25 cellular contexts compared by ENCODE assay signal in genomic region chr20:10843161-10843711, GRCh38.
"Had no signal": no experiment of that assay in that cellular context is flagged by ENCODE, and none has a peak within 500 bp of the region (broad histone marks: within the 10 kb centered on the region; RNA-seq: fewer than 3 reads in every experiment).

No MANE protein-coding gene starts in this region.

- H2AFZ ChIP-seq: neural progenitor cell had no signal

- H3K27me3 ChIP-seq: ascending aorta, brain microvascular endothelial cell, heart right ventricle, neural progenitor cell, ovary, vagina had no signal

- H3K4me3 ChIP-seq: ascending aorta, heart right ventricle, lung, neural progenitor cell, ovary, prostate gland, skin epidermis, thoracic aorta, vagina had no signal

- H3K4me2 ChIP-seq: neural progenitor cell had no signal

- DNase-seq: activated CD4-positive, alpha-beta T cell treated with anti-CD3 and anti-CD28 coated beads, Interleukin-2, amount 10 ng/mL, durations not matched to agents 7 days and 5 days; activated CD8-positive, alpha-beta memory T cell treated with anti-CD3 and anti-CD28 coated beads, Interleukin-2, amount 10 ng/mL, durations not matched to agents 7 days and 5 days; activated CD8-positive, alpha-beta T cell treated with anti-CD3 and anti-CD28 coated beads for 36 hours; activated gamma-delta T cell treated with Interleukin-2 at 50 U/mL for 16 hours; brain microvascular endothelial cell; central memory CD4-positive, alpha-beta T cell; dermis blood vessel endothelial cell; effector memory CD4-positive, alpha-beta T cell; heart right ventricle; islet precursor cell; left colon; naive thymus-derived CD8-positive, alpha-beta T cell; ovary; stimulated activated CD4-positive, alpha-beta T cell treated with anti-CD3 and anti-CD28 coated beads, Interleukin-1b, Interleukin-23, amount 100 ng/mL, for 48 hours; stimulated activated naive CD8-positive, alpha-beta T cell treated with anti-CD3 and anti-CD28 coated beads, Interleukin-15, amount 100 ng/mL, for 72 hours had no signal

- H3K36me3 ChIP-seq: ascending aorta, brain microvascular endothelial cell, heart right ventricle, neural progenitor cell, ovary, prostate gland, thoracic aorta, vagina had no signal

- H3K9me3 ChIP-seq: ascending aorta, ovary, prostate gland, vagina had no signal

- H3K9ac ChIP-seq: neural progenitor cell had no signal

- ATAC-seq: activated CD4-positive, CD25-positive, alpha-beta regulatory T cell treated with anti-CD3 and anti-CD28 coated beads, Interleukin-2, amount 50 U/mL, for 24 hours; activated CD8-positive, alpha-beta memory T cell treated with anti-CD3 and anti-CD28 coated beads, Interleukin-2, amount 10 ng/mL, durations not matched to agents 7 days and 5 days; activated CD8-positive, alpha-beta T cell treated with anti-CD3 and anti-CD28 coated beads for 36 hours; esophagus mucosa; left colon; naive thymus-derived CD8-positive, alpha-beta T cell; stimulated activated effector memory CD8-positive, alpha-beta T cell treated with anti-CD3 and anti-CD28 coated beads, Interleukin-12 subunit alpha, Interleukin-12 subunit beta, amount 100 ng/mL, for 72 hours; stimulated activated naive CD8-positive, alpha-beta T cell treated with anti-CD3 and anti-CD28 coated beads, Interleukin-15, amount 100 ng/mL, for 72 hours had no signal

- H3K27ac ChIP-seq: ascending aorta, brain microvascular endothelial cell, neural progenitor cell, ovary, prostate gland, thoracic aorta, vagina had no signal

- H3K4me1 ChIP-seq: ascending aorta, heart right ventricle, neural progenitor cell, prostate gland had no signal
